In the genomic region with DNA sequence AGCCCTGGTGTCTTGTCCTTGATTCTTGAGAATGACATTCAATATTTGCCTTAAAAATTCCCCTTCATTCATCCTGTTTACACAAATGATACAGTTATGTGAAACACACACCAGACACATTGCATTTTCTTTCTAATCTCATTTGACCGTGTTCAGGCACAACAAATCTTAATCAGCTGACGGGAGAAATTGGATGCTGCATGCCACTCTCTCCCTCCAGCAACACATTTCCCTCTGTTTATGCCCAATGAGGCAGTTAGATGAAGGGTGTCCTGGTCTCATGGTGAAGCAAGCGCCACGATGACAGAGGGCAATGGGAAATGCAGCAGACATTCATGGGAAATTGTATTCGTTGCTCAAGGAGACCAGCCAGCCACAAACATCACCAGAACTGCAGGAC, we compare ENCODE assay signal across 18 cellular contexts. TPM values are rescaled to one million over a fixed set of nuclear protein-coding genes. Genes with fewer than 3 reads are reported as not detected.
"Had no signal": no experiment of that assay in that cellular context is flagged by ENCODE, and none has a peak within 500 bp of the region (broad histone marks: within the 10 kb centered on the region; RNA-seq: fewer than 3 reads in every experiment).

No MANE protein-coding gene starts in this region.

- ATAC-seq: activated naive CD8-positive, alpha-beta T cell treated with anti-CD3 and anti-CD28 coated beads, Interleukin-2, amount 50 U/mL, for 24 hours; mucosa of descending colon; naive thymus-derived CD4-positive, alpha-beta T cell; stimulated activated naive B cell treated with anti-CD40 and anti-IgM and Interleukin-4, amounts not matched to agents 10 μg/mL and 1 μg/mL and 100 μg/mL, for 72 hours had no signal

- H3K4me1 Mint-ChIP-seq: activated naive CD8-positive, alpha-beta T cell treated with anti-CD3 and anti-CD28 coated beads, Interleukin-2, amount 50 U/mL, for 24 hours; naive thymus-derived CD4-positive, alpha-beta T cell; stimulated activated naive B cell treated with anti-CD40 and anti-IgM and Interleukin-4, amounts not matched to agents 10 μg/mL and 1 μg/mL and 100 μg/mL, for 72 hours had no signal

- H3K36me3 Mint-ChIP-seq: naive thymus-derived CD4-positive, alpha-beta T cell; stimulated activated naive B cell treated with anti-CD40 and anti-IgM and Interleukin-4, amounts not matched to agents 10 μg/mL and 1 μg/mL and 100 μg/mL, for 72 hours had no signal

- H3K4me3 Mint-ChIP-seq: activated naive CD4-positive, alpha-beta T cell treated with anti-CD3 and anti-CD28 coated beads for 36 hours; activated naive CD8-positive, alpha-beta T cell treated with anti-CD3 and anti-CD28 coated beads, Interleukin-2, amount 50 U/mL, for 24 hours; naive thymus-derived CD4-positive, alpha-beta T cell; stimulated activated naive B cell treated with anti-CD40 and anti-IgM and Interleukin-4, amounts not matched to agents 10 μg/mL and 1 μg/mL and 100 μg/mL, for 72 hours had no signal

- H3K9me3 ChIP-seq: ascending aorta, esophagus squamous epithelium, mucosa of descending colon, transverse colon, vagina had no signal

- H3K27ac ChIP-seq: ascending aorta, esophagus squamous epithelium, parathyroid adenoma, transverse colon, vagina had no signal

- H3K9me3 Mint-ChIP-seq: activated naive CD4-positive, alpha-beta T cell treated with anti-CD3 and anti-CD28 coated beads for 36 hours; activated naive CD8-positive, alpha-beta T cell treated with anti-CD3 and anti-CD28 coated beads, Interleukin-2, amount 50 U/mL, for 24 hours; activated T-helper 2 cell treated with anti-CD3 and anti-CD28 coated beads, Interferon-gamma antibody, Interleukin-2, Interleukin-4, amounts not matched to agents 10 μg/mL and 5 μg/mL and 100 μg/mL, durations not matched to agents 14 hours and 24 hours and 36 hours; naive thymus-derived CD4-positive, alpha-beta T cell; stimulated activated naive B cell treated with anti-CD40 and anti-IgM and Interleukin-4, amounts not matched to agents 10 μg/mL and 1 μg/mL and 100 μg/mL, for 72 hours had no signal

- DNase-seq: activated CD4-positive, alpha-beta T cell treated with anti-CD3 and anti-CD28 coated beads for 1 hour; activated CD4-positive, alpha-beta T cell treated with anti-CD3 and anti-CD28 coated beads, Interleukin-2, amount 50 U/mL, for 4 hours; activated naive CD4-positive, alpha-beta T cell treated with anti-CD3 and anti-CD28 coated beads for 36 hours; activated naive CD8-positive, alpha-beta T cell treated with anti-CD3 and anti-CD28 coated beads, Interleukin-2, amount 50 U/mL, for 24 hours; activated T-cell treated with anti-CD3 and anti-CD28 coated beads, Interleukin-2, amount 50 U/mL, for 1 hour; esophagus squamous epithelium; mammary epithelial cell; mucosa of descending colon; naive thymus-derived CD4-positive, alpha-beta T cell; stimulated activated CD4-positive, alpha-beta T cell treated with anti-CD3 and anti-CD28 coated beads, Interleukin-15, amount 100 ng/mL, for 24 hours; stimulated activated CD4-positive, alpha-beta T cell treated with anti-CD3 and anti-CD28 coated beads, Interleukin-4, amount 100 ng/mL, for 1 hour; stimulated activated naive B cell treated with anti-CD40 and anti-IgM and Interleukin-4, amounts not matched to agents 10 μg/mL and 1 μg/mL and 100 μg/mL, for 72 hours; T-helper 1 cell; transverse colon had no signal

- H3K36me3 ChIP-seq: ascending aorta, esophagus squamous epithelium, transverse colon, vagina had no signal

- H3K27me3 ChIP-seq: ascending aorta, esophagus squamous epithelium, transverse colon, vagina had no signal

- H3K27ac Mint-ChIP-seq: activated naive CD4-positive, alpha-beta T cell treated with anti-CD3 and anti-CD28 coated beads for 36 hours; activated naive CD8-positive, alpha-beta T cell treated with anti-CD3 and anti-CD28 coated beads, Interleukin-2, amount 50 U/mL, for 24 hours; activated T-helper 2 cell treated with anti-CD3 and anti-CD28 coated beads, Interferon-gamma antibody, Interleukin-2, Interleukin-4, amounts not matched to agents 10 μg/mL and 5 μg/mL and 100 μg/mL, durations not matched to agents 14 hours and 24 hours and 36 hours; naive thymus-derived CD4-positive, alpha-beta T cell; stimulated activated naive B cell treated with anti-CD40 and anti-IgM and Interleukin-4, amounts not matched to agents 10 μg/mL and 1 μg/mL and 100 μg/mL, for 72 hours had no signal

- H3K4me3 ChIP-seq: ascending aorta, esophagus squamous epithelium, mucosa of descending colon, transverse colon, vagina had no signal

RNA-seq across cellular contexts. Expression of gene FGF1, which starts 3.2 kb away (rescaled TPM):
- total RNA-seq: activated naive CD4-positive, alpha-beta T cell treated with anti-CD3 and anti-CD28 coated beads for 36 hours; activated T-helper 2 cell treated with anti-CD3 and anti-CD28 coated beads, Interferon-gamma antibody, Interleukin-2, Interleukin-4, amounts not matched to agents 10 μg/mL and 5 μg/mL and 100 μg/mL, durations not matched to agents 14 hours and 24 hours and 36 hours; naive thymus-derived CD4-positive, alpha-beta T cell had no signal
- polyA plus RNA-seq: naive thymus-derived CD4-positive, alpha-beta T cell had no signal
